11 cellular contexts compared by ENCODE assay signal in genomic region chr1:38044224-38045215, GRCh38. TPM values are rescaled to one million over a fixed set of nuclear protein-coding genes. Genes with fewer than 3 reads are reported as not detected.
DNase-seq lines count a peak whose midpoint lies in the region; ATAC-seq, FAIRE-seq and TF ChIP-seq lines count a peak whose summit lies in the region.
"Had no signal": no experiment of that assay in that cellular context is flagged by ENCODE, and none has a peak within 500 bp of the region (broad histone marks: within the 10 kb centered on the region; RNA-seq: fewer than 3 reads in every experiment).

No MANE protein-coding gene starts in this region.

- H3K27me3 Mint-ChIP-seq in activated T-cell treated with anti-CD3 and anti-CD28 coated beads, Interleukin-2, amount 50 U/mL, for 24 hours = peaks cover 76% of the 10 kb centered on the region
- peaks cover 74% of the 10 kb centered on the region for H3K27me3 Mint-ChIP-seq in activated naive CD8-positive, alpha-beta T cell treated with anti-CD3 and anti-CD28 coated beads for 36 hours

- H3K4me3 Mint-ChIP-seq in activated T-cell treated with anti-CD3 and anti-CD28 coated beads, Interleukin-2, amount 50 U/mL, for 24 hours = peak overlapping the region; percentile 61
- H3K4me3 Mint-ChIP-seq in activated naive CD8-positive, alpha-beta T cell treated with anti-CD3 and anti-CD28 coated beads for 36 hours = peak overlapping the region; percentile 71

- 4% methylated on average over 64 of the region's 70 CpGs for WGBS in suprapubic skin

- no peak for TF ChIP-seq EP300 in suprapubic skin (IDR thresholded peaks at IDR 0.05)

- ATAC-seq in GM21367 (IDR thresholded peaks at IDR 0.05; ENCODE audit: unreplicated experiment) = no peak

- TF ChIP-seq CTCF in suprapubic skin (IDR thresholded peaks at IDR 0.05) = no peak
- no peak for TF ChIP-seq CTCF in D721Med (IDR thresholded peaks at IDR 0.05; ENCODE audit: insufficient read depth, missing control alignments)

- H3K27ac Mint-ChIP-seq in activated T-cell treated with anti-CD3 and anti-CD28 coated beads, Interleukin-2, amount 50 U/mL, for 24 hours = no peak overlapping the region
- H3K27ac Mint-ChIP-seq in activated naive CD8-positive, alpha-beta T cell treated with anti-CD3 and anti-CD28 coated beads for 36 hours = no peak overlapping the region

- H3K4me1 ChIP-seq in suprapubic skin = peaks cover 51% of the 10 kb centered on the region

- no peaks in the 10 kb centered on the region for H3K36me3 Mint-ChIP-seq in activated T-cell treated with anti-CD3 and anti-CD28 coated beads, Interleukin-2, amount 50 U/mL, for 24 hours (ENCODE audit: low read depth)
- H3K36me3 Mint-ChIP-seq in activated naive CD8-positive, alpha-beta T cell treated with anti-CD3 and anti-CD28 coated beads for 36 hours = no peaks in the 10 kb centered on the region

- peaks cover 16% of the 10 kb centered on the region for H3K4me1 Mint-ChIP-seq in activated T-cell treated with anti-CD3 and anti-CD28 coated beads, Interleukin-2, amount 50 U/mL, for 24 hours (ENCODE audit: low read depth)
- H3K4me1 Mint-ChIP-seq in activated naive CD8-positive, alpha-beta T cell treated with anti-CD3 and anti-CD28 coated beads for 36 hours = peaks cover 2% of the 10 kb centered on the region

- no peak for FAIRE-seq in D721Med (lab: Jason Lieb, UNC)

- peaks cover 59% of the 10 kb centered on the region for H3K27me3 ChIP-seq in suprapubic skin

- no peaks in the 10 kb centered on the region for H3K36me3 ChIP-seq in suprapubic skin

- peak overlapping the region; percentile 67 for H3K4me3 ChIP-seq in iPS-18c (ENCODE audit: insufficient read depth, low read depth, low read length)
- H3K4me3 ChIP-seq in suprapubic skin = peak overlapping the region; percentile 78

- no peaks in the 10 kb centered on the region for H3K9me3 Mint-ChIP-seq in activated T-cell treated with anti-CD3 and anti-CD28 coated beads, Interleukin-2, amount 50 U/mL, for 24 hours
- H3K9me3 Mint-ChIP-seq in activated naive CD8-positive, alpha-beta T cell treated with anti-CD3 and anti-CD28 coated beads for 36 hours = no peaks in the 10 kb centered on the region

- DNase-seq in activated T-cell treated with anti-CD3 and anti-CD28 coated beads, Interleukin-2, amount 50 U/mL, for 24 hours = peak; percentile 50
- DNase-seq in activated T-cell treated with anti-CD3 and anti-CD28 coated beads, Interleukin-2, amount 50 U/mL, for 1 hour = no peak
- DNase-seq in activated naive CD8-positive, alpha-beta T cell treated with anti-CD3 and anti-CD28 coated beads for 36 hours = no peak
- DNase-seq in suprapubic skin (ENCODE audit: low spot score in 2 of 2) (no peak), D721Med (ENCODE audit: insufficient read length, low spot score) (no peak), NCI-H1930 (lab: John Stamatoyannopoulos, UW) (no peak)
- DNase-seq: aorta, DMS153, Kasumi-1 had no signal

- H3K27ac ChIP-seq in suprapubic skin = no peak overlapping the region

- H3K9me3 ChIP-seq in iPS-18c (ENCODE audit: control insufficient read depth, insufficient read depth, low read length) (peaks cover 4% of the 10 kb centered on the region), suprapubic skin (no peaks in the 10 kb centered on the region)

- no peak for TF ChIP-seq POLR2A in suprapubic skin (IDR thresholded peaks at IDR 0.05)

RNA-seq across cellular contexts. Expression of gene POU3F1, which starts 2.1 kb away (rescaled TPM):
- under 1 TPM in 1 of 2 experiments, not detected in 1; 0.10 TPM for total RNA-seq in activated naive CD8-positive, alpha-beta T cell treated with anti-CD3 and anti-CD28 coated beads for 36 hours
- 10 to 100 TPM in 3 of 4 donors, 1 to 10 TPM in 1; 8.8 to 28.5 (median 13.5) TPM for total RNA-seq in suprapubic skin

RNA-seq across cellular contexts. Expression of gene UTP11, which starts 32.0 kb away (rescaled TPM):
- total RNA-seq in activated naive CD8-positive, alpha-beta T cell treated with anti-CD3 and anti-CD28 coated beads for 36 hours = 10 to 100 TPM; 83.5 to 89.2 TPM
- 10 to 100 TPM; 32.1 to 48.5 (median 39.5) TPM for total RNA-seq in suprapubic skin

RNA-seq across cellular contexts. Expression of gene FHL3, which starts 39.2 kb away (rescaled TPM):
- total RNA-seq in activated naive CD8-positive, alpha-beta T cell treated with anti-CD3 and anti-CD28 coated beads for 36 hours = 10 to 100 TPM; 26.5 to 27.7 TPM
- 10 to 100 TPM; 19.1 to 46.4 (median 35.1) TPM for total RNA-seq in suprapubic skin

RNA-seq across cellular contexts. Expression of gene SF3A3, which starts 54.7 kb away (rescaled TPM):
- 100 to 1,000 TPM; 121 to 125 TPM for total RNA-seq in activated naive CD8-positive, alpha-beta T cell treated with anti-CD3 and anti-CD28 coated beads for 36 hours
- 10 to 100 TPM; 36.9 to 68.4 (median 43.6) TPM for total RNA-seq in suprapubic skin

Comparison
In these comparisons a context has a peak if more than half of its experiments do, and no peak if none do; other contexts are left out.
1. RNA of gene POU3F1, which starts 2.1 kb away (total RNA-seq): 8.8 to 28.5 TPM in suprapubic skin; 0.10 TPM in activated naive CD8-positive, alpha-beta T cell treated with anti-CD3 and anti-CD28 coated beads for 36 hours; every median in the first group is over 4 times any median in the second.